1 cellular context compared by ENCODE assay signal in the genomic region with DNA sequence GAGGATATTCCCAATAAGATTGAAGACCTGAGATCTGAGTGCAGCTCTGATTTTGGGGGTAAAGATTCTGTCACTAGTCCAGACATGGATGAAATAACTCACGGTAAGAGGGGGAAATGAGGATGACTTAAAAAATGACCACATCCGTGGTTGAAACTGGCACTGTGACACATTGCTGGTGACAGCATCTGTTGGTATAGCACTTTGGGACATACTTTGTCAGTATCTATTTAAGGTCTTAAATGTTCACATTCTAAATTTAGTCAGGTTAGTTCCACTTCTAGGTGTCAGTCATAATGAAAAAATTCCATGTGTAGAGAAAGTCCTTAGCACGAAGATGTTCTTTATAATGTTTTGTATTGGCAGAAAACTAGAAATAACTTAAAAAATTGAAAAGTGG.
A peak's percentile ranks its signal among the peaks of the same experiment; 100 is the strongest.
TF ChIP-seq lines count a peak whose summit lies in the region.

No MANE protein-coding gene starts in this region.

TF ChIP-seq in GM12878, 131 proteins besides CTCF, POLR2A, EP300 and RAD21 (continued from another document):
- TF ChIP-seq, protein P1, sequence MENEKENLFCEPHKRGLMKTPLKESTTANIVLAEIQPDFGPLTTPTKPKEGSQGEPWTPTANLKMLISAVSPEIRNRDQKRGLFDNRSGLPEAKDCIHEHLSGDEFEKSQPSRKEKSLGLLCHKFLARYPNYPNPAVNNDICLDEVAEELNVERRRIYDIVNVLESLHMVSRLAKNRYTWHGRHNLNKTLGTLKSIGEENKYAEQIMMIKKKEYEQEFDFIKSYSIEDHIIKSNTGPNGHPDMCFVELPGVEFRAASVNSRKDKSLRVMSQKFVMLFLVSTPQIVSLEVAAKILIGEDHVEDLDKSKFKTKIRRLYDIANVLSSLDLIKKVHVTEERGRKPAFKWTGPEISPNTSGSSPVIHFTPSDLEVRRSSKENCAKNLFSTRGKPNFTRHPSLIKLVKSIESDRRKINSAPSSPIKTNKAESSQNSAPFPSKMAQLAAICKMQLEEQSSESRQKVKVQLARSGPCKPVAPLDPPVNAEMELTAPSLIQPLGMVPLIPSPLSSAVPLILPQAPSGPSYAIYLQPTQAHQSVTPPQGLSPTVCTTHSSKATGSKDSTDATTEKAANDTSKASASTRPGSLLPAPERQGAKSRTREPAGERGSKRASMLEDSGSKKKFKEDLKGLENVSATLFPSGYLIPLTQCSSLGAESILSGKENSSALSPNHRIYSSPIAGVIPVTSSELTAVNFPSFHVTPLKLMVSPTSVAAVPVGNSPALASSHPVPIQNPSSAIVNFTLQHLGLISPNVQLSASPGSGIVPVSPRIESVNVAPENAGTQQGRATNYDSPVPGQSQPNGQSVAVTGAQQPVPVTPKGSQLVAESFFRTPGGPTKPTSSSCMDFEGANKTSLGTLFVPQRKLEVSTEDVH (IDR thresholded peaks at IDR 0.05; ENCODE audit: low read depth, partially characterized antibody) = no peak
- TF ChIP-seq HDAC2 (IDR thresholded peaks at IDR 0.05) (no peak), NRF1 (conservative IDR thresholded peaks at IDR 0.05; ENCODE audit: low read depth, low read length) (no peak), CBX3 (IDR thresholded peaks at IDR 0.05; ENCODE audit: borderline replicate concordance, low read depth) (no peak), SP1 (IDR thresholded peaks at IDR 0.05; ENCODE audit: low read depth, low read length) (no peak), FOXK2 (IDR thresholded peaks at IDR 0.05) (no peak), NFYA (IDR thresholded peaks at IDR 0.05; ENCODE audit: borderline replicate concordance, low read depth, low read length) (no peak), IKZF1 (conservative IDR thresholded peaks at IDR 0.05) (peak; percentile 47; the same call in 1 of the 2 replicates), CBFB (IDR thresholded peaks at IDR 0.05; ENCODE audit: low read depth) (peak; percentile 96), CHD2 (IDR thresholded peaks at IDR 0.05; ENCODE audit: borderline replicate concordance, low read depth, low read length) (no peak), WRNIP1 (IDR thresholded peaks at IDR 0.05; ENCODE audit: borderline replicate concordance, low read depth, low read length) (no peak), MXI1 (IDR thresholded peaks at IDR 0.05; ENCODE audit: low read depth, low read length) (no peak), EGR1 (IDR thresholded peaks at IDR 0.05; ENCODE audit: borderline replicate concordance in 1 of 2, low read depth in 2 of 2, low read length in 2 of 2) (no peak), BACH1 (IDR thresholded peaks at IDR 0.05; ENCODE audit: borderline replicate concordance) (no peak), NR2C2 (IDR thresholded peaks at IDR 0.05; ENCODE audit: borderline replicate concordance, control insufficient read depth, insufficient read length, low read depth) (no peak), POLR2AphosphoS5 (IDR thresholded peaks at IDR 0.05; ENCODE audit: low read length) (no peak), TCF12 (IDR thresholded peaks at IDR 0.05; ENCODE audit: low read depth, low read length) (0 out of 2 replicates have a peak, but pooled peaks have one; percentile 41), TAF1 (IDR thresholded peaks at IDR 0.05; ENCODE audit: borderline replicate concordance, low read depth, low read length) (no peak), STAT3 (IDR thresholded peaks at IDR 0.05; ENCODE audit: low read depth, low read length) (no peak), MYC (IDR thresholded peaks at IDR 0.05; ENCODE audit: insufficient read depth, insufficient read length, insufficient replicate concordance, low read length, severe bottlenecking) (no peak), NFIC (IDR thresholded peaks at IDR 0.05; ENCODE audit: low read depth, low read length) (peak; percentile 98), JUNB (IDR thresholded peaks at IDR 0.05) (peak; percentile 97), ZNF217 (IDR thresholded peaks at IDR 0.05) (no peak), CREB1 (IDR thresholded peaks at IDR 0.05; ENCODE audit: low read depth) (peak; percentile 89), CHD1 (IDR thresholded peaks at IDR 0.05; ENCODE audit: low read depth, low read length) (no peak), KLF5 (IDR thresholded peaks at IDR 0.05; ENCODE audit: partially characterized antibody) (no peak), RBBP5 (conservative IDR thresholded peaks at IDR 0.05) (no peak), MEF2A (IDR thresholded peaks at IDR 0.05; ENCODE audit: insufficient read depth, low read depth, low read length) (peak; percentile 96), FOXM1 (IDR thresholded peaks at IDR 0.05; ENCODE audit: low read depth, low read length) (peak; percentile 94), BMI1 (IDR thresholded peaks at IDR 0.05; ENCODE audit: borderline replicate concordance) (no peak), SMAD1 (IDR thresholded peaks at IDR 0.05; ENCODE audit: low read depth, partially characterized antibody) (no peak), TBL1XR1 (IDR thresholded peaks at IDR 0.05; ENCODE audit: low read depth, low read length) (0 out of 2 replicates have a peak, but pooled peaks have one; percentile 36)
- TF ChIP-seq, protein P2, sequence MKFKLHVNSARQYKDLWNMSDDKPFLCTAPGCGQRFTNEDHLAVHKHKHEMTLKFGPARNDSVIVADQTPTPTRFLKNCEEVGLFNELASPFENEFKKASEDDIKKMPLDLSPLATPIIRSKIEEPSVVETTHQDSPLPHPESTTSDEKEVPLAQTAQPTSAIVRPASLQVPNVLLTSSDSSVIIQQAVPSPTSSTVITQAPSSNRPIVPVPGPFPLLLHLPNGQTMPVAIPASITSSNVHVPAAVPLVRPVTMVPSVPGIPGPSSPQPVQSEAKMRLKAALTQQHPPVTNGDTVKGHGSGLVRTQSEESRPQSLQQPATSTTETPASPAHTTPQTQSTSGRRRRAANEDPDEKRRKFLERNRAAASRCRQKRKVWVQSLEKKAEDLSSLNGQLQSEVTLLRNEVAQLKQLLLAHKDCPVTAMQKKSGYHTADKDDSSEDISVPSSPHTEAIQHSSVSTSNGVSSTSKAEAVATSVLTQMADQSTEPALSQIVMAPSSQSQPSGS (IDR thresholded peaks at IDR 0.05; ENCODE audit: low read length) = peak; percentile 97
- TF ChIP-seq, protein P3, sequence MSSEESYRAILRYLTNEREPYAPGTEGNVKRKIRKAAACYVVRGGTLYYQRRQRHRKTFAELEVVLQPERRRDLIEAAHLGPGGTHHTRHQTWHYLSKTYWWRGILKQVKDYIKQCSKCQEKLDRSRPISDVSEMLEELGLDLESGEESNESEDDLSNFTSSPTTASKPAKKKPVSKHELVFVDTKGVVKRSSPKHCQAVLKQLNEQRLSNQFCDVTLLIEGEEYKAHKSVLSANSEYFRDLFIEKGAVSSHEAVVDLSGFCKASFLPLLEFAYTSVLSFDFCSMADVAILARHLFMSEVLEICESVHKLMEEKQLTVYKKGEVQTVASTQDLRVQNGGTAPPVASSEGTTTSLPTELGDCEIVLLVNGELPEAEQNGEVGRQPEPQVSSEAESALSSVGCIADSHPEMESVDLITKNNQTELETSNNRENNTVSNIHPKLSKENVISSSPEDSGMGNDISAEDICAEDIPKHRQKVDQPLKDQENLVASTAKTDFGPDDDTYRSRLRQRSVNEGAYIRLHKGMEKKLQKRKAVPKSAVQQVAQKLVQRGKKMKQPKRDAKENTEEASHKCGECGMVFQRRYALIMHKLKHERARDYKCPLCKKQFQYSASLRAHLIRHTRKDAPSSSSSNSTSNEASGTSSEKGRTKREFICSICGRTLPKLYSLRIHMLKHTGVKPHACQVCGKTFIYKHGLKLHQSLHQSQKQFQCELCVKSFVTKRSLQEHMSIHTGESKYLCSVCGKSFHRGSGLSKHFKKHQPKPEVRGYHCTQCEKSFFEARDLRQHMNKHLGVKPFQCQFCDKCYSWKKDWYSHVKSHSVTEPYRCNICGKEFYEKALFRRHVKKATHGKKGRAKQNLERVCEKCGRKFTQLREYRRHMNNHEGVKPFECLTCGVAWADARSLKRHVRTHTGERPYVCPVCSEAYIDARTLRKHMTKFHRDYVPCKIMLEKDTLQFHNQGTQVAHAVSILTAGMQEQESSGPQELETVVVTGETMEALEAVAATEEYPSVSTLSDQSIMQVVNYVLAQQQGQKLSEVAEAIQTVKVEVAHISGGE (CRISPR knock-in tag; IDR thresholded peaks at IDR 0.05) = no peak
- TF ChIP-seq, protein P4, sequence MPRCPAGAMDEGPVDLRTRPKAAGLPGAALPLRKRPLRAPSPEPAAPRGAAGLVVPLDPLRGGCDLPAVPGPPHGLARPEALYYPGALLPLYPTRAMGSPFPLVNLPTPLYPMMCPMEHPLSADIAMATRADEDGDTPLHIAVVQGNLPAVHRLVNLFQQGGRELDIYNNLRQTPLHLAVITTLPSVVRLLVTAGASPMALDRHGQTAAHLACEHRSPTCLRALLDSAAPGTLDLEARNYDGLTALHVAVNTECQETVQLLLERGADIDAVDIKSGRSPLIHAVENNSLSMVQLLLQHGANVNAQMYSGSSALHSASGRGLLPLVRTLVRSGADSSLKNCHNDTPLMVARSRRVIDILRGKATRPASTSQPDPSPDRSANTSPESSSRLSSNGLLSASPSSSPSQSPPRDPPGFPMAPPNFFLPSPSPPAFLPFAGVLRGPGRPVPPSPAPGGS (IDR thresholded peaks at IDR 0.05; ENCODE audit: borderline replicate concordance, insufficient read depth, low read depth, low read length, poor library complexity, severe bottlenecking) = peak; percentile 86
- TF ChIP-seq, protein P5, sequence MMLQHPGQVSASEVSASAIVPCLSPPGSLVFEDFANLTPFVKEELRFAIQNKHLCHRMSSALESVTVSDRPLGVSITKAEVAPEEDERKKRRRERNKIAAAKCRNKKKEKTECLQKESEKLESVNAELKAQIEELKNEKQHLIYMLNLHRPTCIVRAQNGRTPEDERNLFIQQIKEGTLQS (IDR thresholded peaks at IDR 0.05; ENCODE audit: borderline replicate concordance, extremely low read depth, low read depth, low read length) = no peak
- TF ChIP-seq, protein P6, sequence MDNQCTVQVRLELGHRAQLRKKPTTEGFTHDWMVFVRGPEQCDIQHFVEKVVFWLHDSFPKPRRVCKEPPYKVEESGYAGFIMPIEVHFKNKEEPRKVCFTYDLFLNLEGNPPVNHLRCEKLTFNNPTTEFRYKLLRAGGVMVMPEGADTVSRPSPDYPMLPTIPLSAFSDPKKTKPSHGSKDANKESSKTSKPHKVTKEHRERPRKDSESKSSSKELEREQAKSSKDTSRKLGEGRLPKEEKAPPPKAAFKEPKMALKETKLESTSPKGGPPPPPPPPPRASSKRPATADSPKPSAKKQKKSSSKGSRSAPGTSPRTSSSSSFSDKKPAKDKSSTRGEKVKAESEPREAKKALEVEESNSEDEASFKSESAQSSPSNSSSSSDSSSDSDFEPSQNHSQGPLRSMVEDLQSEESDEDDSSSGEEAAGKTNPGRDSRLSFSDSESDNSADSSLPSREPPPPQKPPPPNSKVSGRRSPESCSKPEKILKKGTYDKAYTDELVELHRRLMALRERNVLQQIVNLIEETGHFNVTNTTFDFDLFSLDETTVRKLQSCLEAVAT (IDR thresholded peaks at IDR 0.05) = 0 out of 2 replicates have a peak, but pooled peaks have one; percentile 16
- TF ChIP-seq, protein P7, sequence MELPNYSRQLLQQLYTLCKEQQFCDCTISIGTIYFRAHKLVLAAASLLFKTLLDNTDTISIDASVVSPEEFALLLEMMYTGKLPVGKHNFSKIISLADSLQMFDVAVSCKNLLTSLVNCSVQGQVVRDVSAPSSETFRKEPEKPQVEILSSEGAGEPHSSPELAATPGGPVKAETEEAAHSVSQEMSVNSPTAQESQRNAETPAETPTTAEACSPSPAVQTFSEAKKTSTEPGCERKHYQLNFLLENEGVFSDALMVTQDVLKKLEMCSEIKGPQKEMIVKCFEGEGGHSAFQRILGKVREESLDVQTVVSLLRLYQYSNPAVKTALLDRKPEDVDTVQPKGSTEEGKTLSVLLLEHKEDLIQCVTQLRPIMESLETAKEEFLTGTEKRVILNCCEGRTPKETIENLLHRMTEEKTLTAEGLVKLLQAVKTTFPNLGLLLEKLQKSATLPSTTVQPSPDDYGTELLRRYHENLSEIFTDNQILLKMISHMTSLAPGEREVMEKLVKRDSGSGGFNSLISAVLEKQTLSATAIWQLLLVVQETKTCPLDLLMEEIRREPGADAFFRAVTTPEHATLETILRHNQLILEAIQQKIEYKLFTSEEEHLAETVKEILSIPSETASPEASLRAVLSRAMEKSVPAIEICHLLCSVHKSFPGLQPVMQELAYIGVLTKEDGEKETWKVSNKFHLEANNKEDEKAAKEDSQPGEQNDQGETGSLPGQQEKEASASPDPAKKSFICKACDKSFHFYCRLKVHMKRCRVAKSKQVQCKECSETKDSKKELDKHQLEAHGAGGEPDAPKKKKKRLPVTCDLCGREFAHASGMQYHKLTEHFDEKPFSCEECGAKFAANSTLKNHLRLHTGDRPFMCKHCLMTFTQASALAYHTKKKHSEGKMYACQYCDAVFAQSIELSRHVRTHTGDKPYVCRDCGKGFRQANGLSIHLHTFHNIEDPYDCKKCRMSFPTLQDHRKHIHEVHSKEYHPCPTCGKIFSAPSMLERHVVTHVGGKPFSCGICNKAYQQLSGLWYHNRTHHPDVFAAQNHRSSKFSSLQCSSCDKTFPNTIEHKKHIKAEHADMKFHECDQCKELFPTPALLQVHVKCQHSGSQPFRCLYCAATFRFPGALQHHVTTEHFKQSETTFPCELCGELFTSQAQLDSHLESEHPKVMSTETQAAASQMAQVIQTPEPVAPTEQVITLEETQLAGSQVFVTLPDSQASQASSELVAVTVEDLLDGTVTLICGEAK (IDR thresholded peaks at IDR 0.05; ENCODE audit: borderline replicate concordance) = no peak
- TF ChIP-seq, protein P8, sequence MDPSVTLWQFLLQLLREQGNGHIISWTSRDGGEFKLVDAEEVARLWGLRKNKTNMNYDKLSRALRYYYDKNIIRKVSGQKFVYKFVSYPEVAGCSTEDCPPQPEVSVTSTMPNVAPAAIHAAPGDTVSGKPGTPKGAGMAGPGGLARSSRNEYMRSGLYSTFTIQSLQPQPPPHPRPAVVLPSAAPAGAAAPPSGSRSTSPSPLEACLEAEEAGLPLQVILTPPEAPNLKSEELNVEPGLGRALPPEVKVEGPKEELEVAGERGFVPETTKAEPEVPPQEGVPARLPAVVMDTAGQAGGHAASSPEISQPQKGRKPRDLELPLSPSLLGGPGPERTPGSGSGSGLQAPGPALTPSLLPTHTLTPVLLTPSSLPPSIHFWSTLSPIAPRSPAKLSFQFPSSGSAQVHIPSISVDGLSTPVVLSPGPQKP (IDR thresholded peaks at IDR 0.05; ENCODE audit: low read depth, low read length) = no peak
- TF ChIP-seq, protein P9, sequence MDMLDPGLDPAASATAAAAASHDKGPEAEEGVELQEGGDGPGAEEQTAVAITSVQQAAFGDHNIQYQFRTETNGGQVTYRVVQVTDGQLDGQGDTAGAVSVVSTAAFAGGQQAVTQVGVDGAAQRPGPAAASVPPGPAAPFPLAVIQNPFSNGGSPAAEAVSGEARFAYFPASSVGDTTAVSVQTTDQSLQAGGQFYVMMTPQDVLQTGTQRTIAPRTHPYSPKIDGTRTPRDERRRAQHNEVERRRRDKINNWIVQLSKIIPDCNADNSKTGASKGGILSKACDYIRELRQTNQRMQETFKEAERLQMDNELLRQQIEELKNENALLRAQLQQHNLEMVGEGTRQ (IDR thresholded peaks at IDR 0.05; ENCODE audit: borderline replicate concordance, low read depth, low read length) = no peak
